25 cellular contexts compared by ENCODE assay signal in the genomic region with DNA sequence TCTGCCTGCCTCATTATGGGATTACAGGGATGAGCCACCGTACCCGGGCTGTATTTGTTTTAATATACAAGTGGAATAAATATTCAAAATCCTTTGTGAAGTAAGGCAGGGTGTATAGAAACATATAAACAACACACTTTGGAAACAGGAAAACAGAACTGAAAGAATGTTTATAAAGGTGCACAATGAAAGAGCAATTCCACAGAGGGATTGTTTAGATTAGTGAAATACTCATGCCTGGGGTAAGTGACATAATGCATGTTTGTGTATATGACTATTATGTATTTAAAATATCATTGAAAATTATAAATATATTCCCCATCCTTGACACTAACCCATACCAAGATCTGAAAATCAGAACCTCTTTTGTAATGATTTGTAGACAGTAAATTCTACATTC.
"Had no signal": no experiment of that assay in that cellular context is flagged by ENCODE, and none has a peak within 500 bp of the region (broad histone marks: within the 10 kb centered on the region; RNA-seq: fewer than 3 reads in every experiment).

No MANE protein-coding gene starts in this region.

- H3K4me2 ChIP-seq: neural progenitor cell had no signal

- H3K4me3 ChIP-seq: neural progenitor cell, pancreas, psoas muscle, right lobe of liver, sigmoid colon, stomach, thoracic aorta, thyroid gland, tibial nerve, upper lobe of left lung, vagina had no signal

- H3K9ac ChIP-seq: neural progenitor cell had no signal

- H3K9me3 ChIP-seq: pancreas, right lobe of liver, thyroid gland, vagina had no signal

- H3K27ac ChIP-seq: neural progenitor cell, pancreas, psoas muscle, right lobe of liver, sigmoid colon, stomach, thoracic aorta, thyroid gland, tibial nerve, upper lobe of left lung, vagina had no signal

- DNase-seq: naive thymus-derived CD4-positive, alpha-beta T cell; natural killer cell; occipital lobe; pancreas; posterior cingulate gyrus; psoas muscle; right cardiac atrium; right lobe of liver; sigmoid colon; small intestine; stimulated activated CD4-positive, alpha-beta T cell treated with anti-CD3 and anti-CD28 coated beads, Interleukin-15, amount 100 ng/mL, for 24 hours; stimulated activated CD4-positive, alpha-beta T cell treated with anti-CD3 and anti-CD28 coated beads, Interleukin-2, amount 100 ng/mL, for 24 hours; stimulated activated CD4-positive, alpha-beta T cell treated with anti-CD3 and anti-CD28 coated beads, Interleukin-2, amount 100 ng/mL, for 48 hours; stimulated activated CD4-positive, alpha-beta T cell treated with anti-CD3 and anti-CD28 coated beads, Interleukin-4, amount 100 ng/mL, for 24 hours; stimulated activated naive B cell treated with anti-CD40 and anti-IgM and Interleukin-4, amounts not matched to agents 10 μg/mL and 1 μg/mL and 100 μg/mL, for 72 hours; stimulated activated naive CD4-positive, alpha-beta T cell treated with Interleukin-2 at 50 U/mL for 16 hours; stomach; thyroid gland; upper lobe of left lung had no signal

- ATAC-seq: naive thymus-derived CD4-positive, alpha-beta T cell; natural killer cell; pancreas; psoas muscle; right cardiac atrium; right lobe of liver; stimulated activated effector memory CD8-positive, alpha-beta T cell treated with anti-CD3 and anti-CD28 coated beads, Interleukin-12 subunit alpha, Interleukin-12 subunit beta, amount 100 ng/mL, for 72 hours; stimulated activated naive B cell treated with anti-CD40 and anti-IgM and Interleukin-4, amounts not matched to agents 10 μg/mL and 1 μg/mL and 100 μg/mL, for 72 hours had no signal

- H2AFZ ChIP-seq: neural progenitor cell had no signal

- H3K27me3 ChIP-seq: neural progenitor cell, pancreas, right lobe of liver, sigmoid colon, stomach, thyroid gland, tibial nerve, upper lobe of left lung, vagina had no signal

- FAIRE-seq: pancreas, small intestine, urothelium cell line had no signal

- H3K4me1 ChIP-seq: neural progenitor cell, pancreas, psoas muscle, right lobe of liver, stomach, thyroid gland, tibial nerve, upper lobe of left lung, vagina had no signal

- H3K36me3 ChIP-seq: neural progenitor cell, pancreas, right lobe of liver, sigmoid colon, stomach, thoracic aorta, thyroid gland, tibial nerve, upper lobe of left lung, vagina had no signal
